15 cellular contexts compared by ENCODE assay signal in the genomic region with DNA sequence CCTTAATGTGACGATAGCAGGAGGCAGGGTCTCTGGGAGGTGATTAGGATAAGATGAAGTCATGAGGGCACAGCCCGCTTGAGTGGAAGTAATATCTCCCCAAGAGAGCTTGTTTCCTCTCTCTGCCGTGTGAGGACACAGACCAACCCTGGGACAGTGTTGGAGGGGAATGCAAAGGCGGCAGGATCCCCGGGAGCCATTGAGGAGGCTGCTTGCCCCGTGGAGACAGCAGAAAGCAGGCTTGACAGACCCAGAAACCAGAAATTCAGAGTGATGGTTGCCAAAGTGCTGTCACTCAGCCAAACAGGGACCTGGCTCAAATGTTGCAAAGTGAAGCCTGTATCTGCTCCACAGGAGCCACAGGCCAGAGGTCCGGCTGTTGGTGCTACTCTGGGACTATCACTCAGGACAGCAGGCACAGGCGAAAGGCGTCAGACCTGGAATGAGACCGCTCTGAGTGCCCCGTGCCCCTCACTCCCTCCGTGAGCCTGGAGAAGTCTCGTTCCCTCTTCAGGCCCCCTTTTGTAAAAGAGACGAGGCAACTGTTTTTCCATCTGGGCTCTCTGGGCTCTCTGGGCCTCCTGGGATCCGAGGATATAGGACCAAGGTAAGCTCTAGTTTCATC.
DNase-seq lines count a peak whose midpoint lies in the region; FAIRE-seq lines count a peak whose summit lies in the region.
"Had no signal": no experiment of that assay in that cellular context is flagged by ENCODE, and none has a peak within 500 bp of the region (broad histone marks: within the 10 kb centered on the region; RNA-seq: fewer than 3 reads in every experiment).

No MANE protein-coding gene starts in this region.

- no peaks in the 10 kb centered on the region for H3K9me2 ChIP-seq in GM23248 (ENCODE audit: insufficient read depth)
- no peaks in the 10 kb centered on the region for H3K9me2 ChIP-seq in Karpas-422 (replicated peaks; ENCODE audit: insufficient read depth, low read length)

- H3K27me3 ChIP-seq in GM23248 (replicated peaks; ENCODE audit: insufficient read depth) (no peaks in the 10 kb centered on the region), trophoblast cell (ENCODE audit: insufficient read depth, low read length) (no peaks in the 10 kb centered on the region), Karpas-422 (ENCODE audit: low read length) (no peaks in the 10 kb centered on the region)

- H4K12ac ChIP-seq in trophoblast cell (ENCODE audit: low read depth, low read length) = peak overlapping the region; percentile 63

- peak overlapping the region; percentile 97 for H2BK120ac ChIP-seq in trophoblast cell (ENCODE audit: insufficient read depth, low read length, poor library complexity)

- peaks cover 21% of the 10 kb centered on the region for H3F3A ChIP-seq in GM23248 (ENCODE audit: insufficient read depth)

- peak overlapping the region; percentile 97 for H2BK12ac ChIP-seq in trophoblast cell (ENCODE audit: low read length)

- H3K14ac ChIP-seq in trophoblast cell (ENCODE audit: low read length) = peak overlapping the region; percentile 79

- H3K18ac ChIP-seq in trophoblast cell (ENCODE audit: low read length) = peak overlapping the region; percentile 73

- H3K79me1 ChIP-seq in trophoblast cell (ENCODE audit: low read length) = peaks cover 12% of the 10 kb centered on the region

- H3K9me3 ChIP-seq in GM23248 (ENCODE audit: low read depth) (no peaks in the 10 kb centered on the region), trophoblast cell (ENCODE audit: insufficient read depth, low read depth, low read length) (no peaks in the 10 kb centered on the region), Karpas-422 (ENCODE audit: low read length) (no peaks in the 10 kb centered on the region)

- H4K20me1 ChIP-seq in GM23248 (ENCODE audit: insufficient read depth) = no peaks in the 10 kb centered on the region
- H4K20me1 ChIP-seq in Karpas-422 (ENCODE audit: insufficient read depth, low read depth, low read length) = no peaks in the 10 kb centered on the region

- H3K9ac ChIP-seq in GM23248 = peak overlapping the region; percentile 38; the same call in 1 of the 2 replicates
- H3K9ac ChIP-seq in trophoblast cell (ENCODE audit: low read length) = no peak overlapping the region
- H3K9ac ChIP-seq in Karpas-422 (ENCODE audit: low read length) = no peak overlapping the region

- H3K79me2 ChIP-seq in GM23248 (ENCODE audit: insufficient read depth) (no peaks in the 10 kb centered on the region), trophoblast cell (ENCODE audit: control insufficient read depth, insufficient read depth, low read length, poor library complexity) (peaks cover 4% of the 10 kb centered on the region), Karpas-422 (ENCODE audit: low read length) (no peaks in the 10 kb centered on the region)

- H3K4me1 ChIP-seq in GM23248 (ENCODE audit: insufficient read depth) (peaks cover 22% of the 10 kb centered on the region), trophoblast cell (ENCODE audit: control insufficient read depth in 1 of 2, insufficient read depth in 2 of 2, low read length in 2 of 2) (peaks cover 9% of the 10 kb centered on the region in 2 experiments), Karpas-422 (ENCODE audit: low read length) (no peaks in the 10 kb centered on the region)

- H3K4me3 ChIP-seq in GM23248 (no peak overlapping the region), trophoblast cell (ENCODE audit: low read depth, low read length) (no peak overlapping the region), Karpas-422 (ENCODE audit: low read length) (no peak overlapping the region)

- H2AFZ ChIP-seq in GM23248 (no peak overlapping the region; the same call in 1 of the 2 replicates), trophoblast cell (ENCODE audit: insufficient read depth, low read length, poor library complexity) (peak overlapping the region; percentile 79), Karpas-422 (ENCODE audit: low read length) (no peak overlapping the region)

- peak overlapping the region; percentile 77 for H3K4ac ChIP-seq in trophoblast cell (ENCODE audit: low read depth, low read length)

- 72 to 76% methylated on average over 14 to 15 of the region's 15 CpGs for WGBS in GM23248 (ENCODE audit: low coverage in 1 of 2, low lambda C conversion rate in 2 of 2, missing lambda C conversion rate in 2 of 2), 2 experiments
- no CpG with 5 or more reads among the region's 15 CpGs for WGBS in trophoblast cell (ENCODE audit: extremely low coverage, insufficient coverage, insufficient read length)

- H2BK5ac ChIP-seq in trophoblast cell (ENCODE audit: low read depth, low read length, poor library complexity) = peak overlapping the region; percentile 95

- intact Hi-C loops in posterior cingulate gyrus (cut with DNase I) = no loop called here

- peak overlapping the region; percentile 86 for H4K8ac ChIP-seq in trophoblast cell (ENCODE audit: low read depth, low read length)

- H2AK5ac ChIP-seq in trophoblast cell (ENCODE audit: low read length) = peak overlapping the region; percentile 94

- H3K23ac ChIP-seq in trophoblast cell (ENCODE audit: low read length) = no peak overlapping the region

- FAIRE-seq in RCC 7860 (lab: Jason Lieb, UNC) = peak; percentile 42
- FAIRE-seq: G401.6 had no signal

- H3K27ac ChIP-seq in GM23248 = peak overlapping the region; percentile 84
- peak overlapping the region; percentile 85 for H3K27ac ChIP-seq in epithelial cell of prostate
- peak overlapping the region; percentile 87 for H3K27ac ChIP-seq in trophoblast cell (ENCODE audit: low read depth, low read length)
- no peak overlapping the region for H3K27ac ChIP-seq in Karpas-422 (ENCODE audit: low read length)

- H3K4me2 ChIP-seq in GM23248 (ENCODE audit: unreplicated experiment) (peak overlapping the region; percentile 43), trophoblast cell (ENCODE audit: low read length) (no peak overlapping the region), Karpas-422 (ENCODE audit: low read depth, low read length, poor library complexity, severe bottlenecking) (no peak overlapping the region)

- peak overlapping the region; percentile 98 for H4K91ac ChIP-seq in trophoblast cell (ENCODE audit: low read depth, low read length)

- peak; percentile 12 for DNase-seq in GM23248
- DNase-seq in RCC 7860 (ENCODE audit: low spot score) = peak; percentile 67
- DNase-seq in epithelial cell of prostate (ENCODE audit: low read depth, low spot score) = no peak
- DNase-seq in trophoblast cell = peak; percentile 1 to 35
- DNase-seq in NCI-H446 treated with DMSO at 0.1 percent for 48 hours (lab: John Stamatoyannopoulos, UW) = no peak
- no peak for DNase-seq in Karpas-422
- DNase-seq in SKM-1 treated with dmso at 0.1 percent for 144 hours (lab: John Stamatoyannopoulos, UW; ENCODE audit: unreplicated experiment) = no peak
- no peak for DNase-seq in posterior cingulate gyrus
- DNase-seq: activated CD4-positive, alpha-beta T cell treated with anti-CD3 and anti-CD28 coated beads, Interleukin-2, amount 10 ng/mL, durations not matched to agents 7 days and 5 days; anterior cingulate cortex; CD4-positive, CD25-positive, alpha-beta regulatory T cell; effector CD4-positive, alpha-beta T cell; NCI-H2227 treated with DMSO at 0.1 percent for 48 hours; stimulated activated naive B cell treated with anti-CD40 and anti-IgM and Interleukin-4, amounts not matched to agents 10 μg/mL and 1 μg/mL and 100 μg/mL, for 72 hours had no signal

- in situ Hi-C loops in GM23248 (cut with MboI) = no loop called here

- H3K36me3 ChIP-seq in GM23248 (ENCODE audit: low read depth) (no peaks in the 10 kb centered on the region), trophoblast cell (ENCODE audit: control insufficient read depth in 1 of 2, insufficient read depth in 2 of 2, low read length in 2 of 2) (no peaks in the 10 kb centered on the region), Karpas-422 (ENCODE audit: insufficient read depth, low read length) (no peaks in the 10 kb centered on the region)

Comparison
In these comparisons a context has a peak if more than half of its experiments do, and no peak if none do; other contexts are left out.
1. DNase-seq: peak in GM23248 (single experiment), RCC 7860 (single experiment) and trophoblast cell (2 of 2); none in epithelial cell of prostate (single experiment), NCI-H446 treated with DMSO at 0.1 percent for 48 hours (single experiment), Karpas-422 (single experiment), SKM-1 treated with dmso at 0.1 percent for 144 hours (single experiment) and posterior cingulate gyrus (0 of 10).